Comparison of ENCODE assay signal across 1 cellular context in the genomic region with DNA sequence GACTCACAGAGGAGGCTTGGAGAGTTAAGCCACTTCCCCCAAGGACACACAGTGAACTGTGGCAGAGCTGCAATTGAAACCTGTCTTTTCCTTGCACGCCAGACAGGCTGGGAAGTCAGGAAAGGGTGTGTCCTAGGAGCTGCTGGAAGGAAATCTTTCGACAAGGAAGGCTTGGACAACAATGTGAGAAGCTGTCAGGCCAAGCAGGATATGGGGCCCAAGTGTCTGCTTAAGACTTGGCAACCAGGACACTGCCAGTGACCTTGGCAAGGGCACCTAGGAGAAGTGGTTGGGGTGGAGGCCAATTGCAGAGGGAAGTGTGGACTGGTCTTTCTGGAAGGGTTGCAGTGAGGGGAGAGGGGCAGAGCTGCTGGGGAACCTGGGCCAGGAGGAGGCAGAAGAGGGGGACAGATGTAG.
TF ChIP-seq lines count a peak whose summit lies in the region.

No MANE protein-coding gene starts in this region.

TF ChIP-seq in K562, 482 proteins besides CTCF, POLR2A, EP300 and RAD21:
- no peak for TF ChIP-seq ZNF695 (CRISPR knock-in tag; IDR thresholded peaks at IDR 0.05)
- TF ChIP-seq HLTF (IDR thresholded peaks at IDR 0.05) = no peak
- TF ChIP-seq ZBTB40 (IDR thresholded peaks at IDR 0.05) = no peak
- TF ChIP-seq ZBTB40 (CRISPR knock-in tag; IDR thresholded peaks at IDR 0.05) = no peak
- no peak for TF ChIP-seq KAT8 (IDR thresholded peaks at IDR 0.05; ENCODE audit: low read depth)
- TF ChIP-seq NCOA6 (IDR thresholded peaks at IDR 0.05) = no peak
- TF ChIP-seq BHLHE40 (IDR thresholded peaks at IDR 0.05; ENCODE audit: low read length) = no peak
- no peak for TF ChIP-seq THRA (IDR thresholded peaks at IDR 0.05)
- TF ChIP-seq, protein P1, sequence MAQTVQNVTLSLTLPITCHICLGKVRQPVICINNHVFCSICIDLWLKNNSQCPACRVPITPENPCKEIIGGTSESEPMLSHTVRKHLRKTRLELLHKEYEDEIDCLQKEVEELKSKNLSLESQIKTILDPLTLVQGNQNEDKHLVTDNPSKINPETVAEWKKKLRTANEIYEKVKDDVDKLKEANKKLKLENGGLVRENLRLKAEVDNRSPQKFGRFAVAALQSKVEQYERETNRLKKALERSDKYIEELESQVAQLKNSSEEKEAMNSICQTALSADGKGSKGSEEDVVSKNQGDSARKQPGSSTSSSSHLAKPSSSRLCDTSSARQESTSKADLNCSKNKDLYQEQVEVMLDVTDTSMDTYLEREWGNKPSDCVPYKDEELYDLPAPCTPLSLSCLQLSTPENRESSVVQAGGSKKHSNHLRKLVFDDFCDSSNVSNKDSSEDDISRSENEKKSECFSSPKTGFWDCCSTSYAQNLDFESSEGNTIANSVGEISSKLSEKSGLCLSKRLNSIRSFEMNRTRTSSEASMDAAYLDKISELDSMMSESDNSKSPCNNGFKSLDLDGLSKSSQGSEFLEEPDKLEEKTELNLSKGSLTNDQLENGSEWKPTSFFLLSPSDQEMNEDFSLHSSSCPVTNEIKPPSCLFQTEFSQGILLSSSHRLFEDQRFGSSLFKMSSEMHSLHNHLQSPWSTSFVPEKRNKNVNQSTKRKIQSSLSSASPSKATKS (CRISPR knock-in tag; IDR thresholded peaks at IDR 0.05) = no peak
- no peak for TF ChIP-seq CREB1 (IDR thresholded peaks at IDR 0.05)
- no peak for TF ChIP-seq CREB1 (CRISPR knock-in tag; IDR thresholded peaks at IDR 0.05)
- TF ChIP-seq ETV6 (IDR thresholded peaks at IDR 0.05; ENCODE audit: borderline replicate concordance in 1 of 2, low read depth in 2 of 2, low read length in 1 of 2) = no peak
- TF ChIP-seq ETV6 (CRISPR knock-in tag; IDR thresholded peaks at IDR 0.05; ENCODE audit: borderline replicate concordance) = no peak
- no peak for TF ChIP-seq MTA3 (IDR thresholded peaks at IDR 0.05; ENCODE audit: borderline replicate concordance)
- no peak for TF ChIP-seq ZNF449 (CRISPR knock-in tag; IDR thresholded peaks at IDR 0.05)
- no peak for TF ChIP-seq RCOR1 (IDR thresholded peaks at IDR 0.05; ENCODE audit: borderline replicate concordance in 1 of 2, low read depth in 2 of 2, low read length in 2 of 2)
- no peak for TF ChIP-seq STAT5A (IDR thresholded peaks at IDR 0.05; ENCODE audit: borderline replicate concordance, low read length)
- TF ChIP-seq ZBTB8A (IDR thresholded peaks at IDR 0.05; ENCODE audit: partially characterized antibody) = no peak
- TF ChIP-seq HMG20A (CRISPR knock-in tag; conservative IDR thresholded peaks at IDR 0.05) = no peak
- no peak for TF ChIP-seq ATF1 (CRISPR knock-in tag; IDR thresholded peaks at IDR 0.05)
- no peak for TF ChIP-seq ATF1 (tag; IDR thresholded peaks at IDR 0.05)
- TF ChIP-seq CBFA2T3 (IDR thresholded peaks at IDR 0.05) = no peak
- TF ChIP-seq EZH2 (IDR thresholded peaks at IDR 0.05; ENCODE audit: borderline replicate concordance, low read depth, low read length) = no peak
- no peak for TF ChIP-seq POLR3A (IDR thresholded peaks at IDR 0.05; ENCODE audit: borderline replicate concordance, extremely low read depth, insufficient read depth, insufficient read length)
